8 cellular contexts compared by ENCODE assay signal in the genomic region with DNA sequence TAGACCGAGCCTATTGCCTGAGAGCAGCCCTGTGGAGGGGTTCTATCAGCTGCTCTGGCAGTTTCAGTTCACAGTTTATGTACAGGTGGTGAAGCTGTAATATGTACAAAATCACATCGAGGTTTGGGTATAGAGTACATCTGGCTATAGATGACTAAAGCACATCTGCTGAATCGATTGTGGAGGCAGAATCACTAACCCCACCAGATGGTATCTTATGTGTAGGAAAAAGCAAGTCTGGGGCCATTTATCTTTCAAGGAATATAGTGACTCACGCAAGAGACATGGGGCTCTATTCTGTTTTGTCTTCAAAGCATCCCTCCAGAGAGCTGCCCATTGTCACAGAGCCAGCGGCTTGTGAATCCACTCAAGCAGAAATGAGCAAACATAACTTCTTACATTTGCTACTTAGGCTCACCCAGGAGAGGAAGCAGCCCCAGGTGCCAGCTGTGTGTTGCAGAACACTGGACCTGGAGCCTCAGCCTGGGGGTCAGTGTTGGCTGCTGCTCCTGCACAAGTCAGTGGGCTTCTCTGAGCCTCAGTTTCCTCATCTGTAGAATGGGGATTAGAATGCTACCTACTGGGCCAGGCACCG. TPM values are rescaled to one million over a fixed set of nuclear protein-coding genes. Genes with fewer than 3 reads are reported as not detected.
DNase-seq lines count a peak whose midpoint lies in the region; ATAC-seq and TF ChIP-seq lines count a peak whose summit lies in the region.

No MANE protein-coding gene starts in this region.

- H3K36me3 ChIP-seq in BLaER1 treated with 17β-estradiol and CSF1 and Interleukin-3, amounts not matched to agents 10 nM and 100 nM, result no peaks in the 10 kb centered on the region
- H3K36me3 ChIP-seq in PC-9 (ENCODE audit: low read depth) (no peaks in the 10 kb centered on the region), lower lobe of right lung (no peaks in the 10 kb centered on the region)

- peak overlapping the region in 9 of 11 experiments; percentile 38 to 91 (median 78); a peak in 16 of 22 replicates for H3K27ac ChIP-seq in BLaER1 treated with 17β-estradiol and CSF1 and Interleukin-3, amounts not matched to agents 10 nM and 100 nM
- H3K27ac ChIP-seq in PC-9 (no peak overlapping the region), lower lobe of right lung (no peak overlapping the region)

- peak overlapping the region; percentile 69 to 97 (median 82) for H3K4me2 ChIP-seq in BLaER1 treated with 17β-estradiol and CSF1 and Interleukin-3, amounts not matched to agents 10 nM and 100 nM
- H3K4me2 ChIP-seq in PC-9, result peak overlapping the region; percentile 36; the same call in 1 of the 2 replicates

- H3K9ac ChIP-seq in BLaER1 treated with 17β-estradiol and CSF1 and Interleukin-3, amounts not matched to agents 10 nM and 100 nM, result peak overlapping the region in 8 of 11 experiments; percentile 3 to 76 (median 66); a peak in 12 of 22 replicates

- no TSS peak for BruUV-seq in PC-9 (replicated peaks; lab: Mats Ljungman, UMichigan)

- no peaks in the 10 kb centered on the region for H4K20me1 ChIP-seq in BLaER1 treated with 17β-estradiol and CSF1 and Interleukin-3, amounts not matched to agents 10 nM and 100 nM
- H4K20me1 ChIP-seq in PC-9 (ENCODE audit: insufficient read depth), result no peaks in the 10 kb centered on the region

- peaks cover 34 to 79% (median 58%) of the 10 kb centered on the region in 10 experiments for H3K4me1 ChIP-seq in BLaER1 treated with 17β-estradiol and CSF1 and Interleukin-3, amounts not matched to agents 10 nM and 100 nM
- H3K4me1 ChIP-seq in PC-9 (replicated peaks; ENCODE audit: insufficient read depth) (peaks cover 4% of the 10 kb centered on the region; the same call in 1 of the 2 replicates), lower lobe of right lung (no peaks in the 10 kb centered on the region)

- H3K4me3 ChIP-seq in BLaER1 treated with 17β-estradiol and CSF1 and Interleukin-3, amounts not matched to agents 10 nM and 100 nM, result peak overlapping the region in 2 of 10 experiments; percentile 3 to 21; a peak in 1 of 20 replicates
- H3K4me3 ChIP-seq in PC-9 (no peak overlapping the region), lower lobe of right lung (no peak overlapping the region)

- DNase-seq in PC-9 (peak; percentile 63 to 85), lower lobe of right lung (no peak), NK-92 (lab: John Stamatoyannopoulos, UW; ENCODE audit: unreplicated experiment) (no peak), NCI-H345 (lab: John Stamatoyannopoulos, UW) (no peak), left ventricle myocardium superior (no peak)

- peaks cover 14% of the 10 kb centered on the region; the same call in 1 of the 2 replicates for H3F3A ChIP-seq in PC-9 (ENCODE audit: insufficient read depth, low read depth)

- H2AFZ ChIP-seq in PC-9, result no peak overlapping the region

- intact Hi-C loops in PC-9 (cut with micrococcal nuclease; ENCODE audit: unreplicated experiment) (no loop called here), lower lobe of right lung (cut with DNase I) (no loop called here), left ventricle myocardium superior (cut with micrococcal nuclease) (no loop called here)

- no peaks in the 10 kb centered on the region for H3K27me3 ChIP-seq in BLaER1 treated with 17β-estradiol and CSF1 and Interleukin-3, amounts not matched to agents 10 nM and 100 nM
- 0 out of 2 replicates have a peak, but pooled peaks cover 3% of the 10 kb centered on the region for H3K27me3 ChIP-seq in PC-9 (ENCODE audit: insufficient read depth, low read depth)
- no peaks in the 10 kb centered on the region for H3K27me3 ChIP-seq in lower lobe of right lung (ENCODE audit: low read depth)

- peak; percentile 53 for ATAC-seq in GM18873 (IDR thresholded peaks at IDR 0.05; ENCODE audit: low FRiP score, unreplicated experiment)
- ATAC-seq in HG03045 (IDR thresholded peaks at IDR 0.05; ENCODE audit: unreplicated experiment), result peak; percentile 57
- peak; percentile 57 to 63 for ATAC-seq in lower lobe of right lung
- no peak for ATAC-seq in left ventricle myocardium superior

- no peaks in the 10 kb centered on the region for H3K9me3 ChIP-seq in BLaER1 treated with 17β-estradiol and CSF1 and Interleukin-3, amounts not matched to agents 10 nM and 100 nM (replicated peaks in 1 of 11)
- no peaks in the 10 kb centered on the region for H3K9me3 ChIP-seq in PC-9 (ENCODE audit: insufficient read depth, low read depth)
- H3K9me3 ChIP-seq in lower lobe of right lung, result no peaks in the 10 kb centered on the region

- CTCF ChIA-PET in PC-9 (lab: Charles Lee), result no interaction called here

- no peak for TF ChIP-seq CTCF in PC-9 (conservative IDR thresholded peaks at IDR 0.05)
- TF ChIP-seq CTCF in lower lobe of right lung (IDR thresholded peaks at IDR 0.05), result no peak

- no peaks in the 10 kb centered on the region for H3K79me2 ChIP-seq in PC-9 (ENCODE audit: low read depth)

- POLR2A ChIA-PET in PC-9 (lab: Charles Lee; ENCODE audit: unreplicated experiment), result interaction anchor here (0.5 to 0.8 kb wide), 3 partner anchors 21 to 132 kb away, joined by 3 to 7 read pairs (median 6); a partner anchor contains a TSS

- H3K9me2 ChIP-seq in PC-9 (ENCODE audit: insufficient read depth), result no peaks in the 10 kb centered on the region

RNA-seq across cellular contexts. Expression of a gene that starts 21.3 kb away (rescaled TPM):
- 25.9 and 28.3 TPM in 2 replicates for total RNA-seq in PC-9 (2021)
- total RNA-seq in lower lobe of right lung, result 39.3 TPM
- total RNA-seq in left ventricle myocardium superior, result 11.5 TPM

RNA-seq across cellular contexts. Expression of a gene that starts 22.5 kb away (rescaled TPM):
- not detected in 2 replicates for total RNA-seq in PC-9 (2021)
- total RNA-seq in lower lobe of right lung, result 2.7 TPM
- 1.2 TPM for total RNA-seq in left ventricle myocardium superior

Comparison
In these comparisons a context has a peak if more than half of its experiments do, and no peak if none do; other contexts are left out.
1. H3K27ac ChIP-seq: peak in BLaER1 treated with 17β-estradiol and CSF1 and Interleukin-3, amounts not matched to agents 10 nM and 100 nM (9 of 11); none in PC-9 (single experiment) and lower lobe of right lung (single experiment).
2. DNase-seq: peak in PC-9 (2 of 2); none in lower lobe of right lung (single experiment), NK-92 (single experiment), NCI-H345 (single experiment) and left ventricle myocardium superior (single experiment).